Comparison of ENCODE assay signal across 8 cellular contexts in the genomic region with DNA sequence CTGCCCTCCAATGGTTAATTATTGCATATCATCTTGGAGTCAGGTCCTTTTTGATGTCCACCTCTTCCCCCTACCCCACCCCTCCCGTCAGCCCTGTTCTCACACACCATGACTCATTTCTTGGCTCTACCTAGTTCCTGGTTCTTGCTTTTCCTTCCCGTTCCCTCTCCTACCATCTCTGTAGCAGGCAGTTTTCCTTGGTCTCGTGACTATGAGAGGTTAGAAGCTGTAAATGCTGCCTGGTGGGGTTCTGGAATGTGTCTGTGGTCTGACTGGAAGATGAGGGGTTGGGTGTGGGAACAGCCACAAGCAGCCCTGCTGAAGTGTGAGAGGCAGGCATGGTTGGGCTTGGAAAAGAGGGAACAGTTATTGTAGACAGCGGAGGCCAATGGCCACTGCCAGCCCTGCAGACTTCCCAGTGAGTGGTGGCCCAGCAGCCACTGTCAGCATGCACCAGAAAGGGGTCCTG. TPM values are rescaled to one million over a fixed set of nuclear protein-coding genes. Genes with fewer than 3 reads are reported as not detected.
DNase-seq lines count a peak whose midpoint lies in the region; ATAC-seq and TF ChIP-seq lines count a peak whose summit lies in the region.

No MANE protein-coding gene starts in this region.

- POLR2A ChIA-PET in HCT116 (lab: Charles Lee): interaction anchor here (1.3 to 2.2 kb wide), 5 partner anchors 27 to 113 kb away, joined by 3 to 9 read pairs (median 4); partner anchors contain the start of gene IRF1
- POLR2A ChIA-PET in activated CD4-positive, alpha-beta memory T cell treated with anti-CD3 and anti-CD28 coated beads for 36 hours (lab: Charles Lee): interaction anchor here (1.8 to 3.0 kb wide), 2 partner anchors 103 to 112 kb away, joined by 4 to 10 read pairs; partner anchors contain the start of gene IRF1
- POLR2A ChIA-PET in CD4-positive, alpha-beta memory T cell (lab: Charles Lee; ENCODE audit: partially characterized antibody): interaction anchor here (1.1 to 8.6 kb wide), 8 partner anchors 8 to 111 kb away, joined by 3 to 151 read pairs (median 9); partner anchors contain the start of gene IRF1

- DNase-seq in HCT116 (ENCODE audit: low read depth, low spot score) (peak; percentile 81), SW480 (ENCODE audit: low spot score) (peak; percentile 96), fibroblast of peridontal ligament (ENCODE audit: extremely low read depth) (peak; percentile 99), pons (ENCODE audit: low spot score) (peak; percentile 69), NCI-H187 treated with DMSO at 0.1 percent for 48 hours (lab: John Stamatoyannopoulos, UW) (no peak)
- DNase-seq in activated CD4-positive, alpha-beta memory T cell treated with anti-CD3 and anti-CD28 coated beads for 36 hours: no peak
- DNase-seq in CD4-positive, alpha-beta memory T cell: no peak

- H3K27ac ChIP-seq in HCT116 (ENCODE audit: low read depth, low read length): peak overlapping the region; percentile 80
- H3K27ac ChIP-seq in CD4-positive, alpha-beta memory T cell (ENCODE audit: low read depth, low read length): no peak overlapping the region

- TF ChIP-seq POLR2A in HCT116 (IDR thresholded peaks at IDR 0.05; ENCODE audit: borderline replicate concordance, extremely low read depth, insufficient read depth, insufficient read length): no peak

- ATAC-seq in HCT116: peak; percentile 51
- ATAC-seq in HG03095 (IDR thresholded peaks at IDR 0.05; ENCODE audit: unreplicated experiment): no peak

- no peak overlapping the region for H2AFZ ChIP-seq in HCT116 (ENCODE audit: low read depth, low read length, poor library complexity, severe bottlenecking)

- no peaks in the 10 kb centered on the region for H3K27me3 ChIP-seq in HCT116 (ENCODE audit: insufficient read depth, low read length)
- H3K27me3 ChIP-seq in CD4-positive, alpha-beta memory T cell (ENCODE audit: insufficient read depth, low read length): no peaks in the 10 kb centered on the region

- CTCF ChIA-PET in HCT116 (lab: Charles Lee): interaction anchor here (0.6 to 3.9 kb wide), 12 partner anchors 12 to 1213 kb away, joined by 3 to 37 read pairs (median 5); no protein-coding TSS in a partner anchor
- CTCF ChIA-PET in activated CD4-positive, alpha-beta memory T cell treated with anti-CD3 and anti-CD28 coated beads for 36 hours (lab: Charles Lee): interaction anchor here (1.1 to 21.8 kb wide), 16 partner anchors 8 to 433 kb away, joined by 3 to 461 read pairs (median 10); partner anchors contain the start of gene SLC22A5
- CTCF ChIA-PET in CD4-positive, alpha-beta memory T cell (lab: Charles Lee; ENCODE audit: partially characterized antibody): interaction anchor here (1.1 to 16.9 kb wide), 10 partner anchors 9 to 432 kb away, joined by 3 to 543 read pairs (median 16); partner anchors contain the start of gene IRF1

- H3K36me3 ChIP-seq in HCT116 (ENCODE audit: control insufficient read depth in 1 of 2, insufficient read depth in 2 of 2, low read length in 2 of 2): no peaks in the 10 kb centered on the region
- no peaks in the 10 kb centered on the region for H3K36me3 ChIP-seq in CD4-positive, alpha-beta memory T cell (ENCODE audit: insufficient read depth, low read length)

- intact Hi-C loops in HCT116 (cut with micrococcal nuclease): loop anchor here (1.0 to 10.0 kb wide), 5 partner anchors 23 to 857 kb away; no protein-coding TSS in a partner anchor
- intact Hi-C loops in activated CD4-positive, alpha-beta memory T cell treated with anti-CD3 and anti-CD28 coated beads for 36 hours (cut with micrococcal nuclease): loop anchor here (2.0 to 5.0 kb wide), 3 partner anchors 69 to 350 kb away; partner anchors contain the start of gene KIF3A
- intact Hi-C loops in CD4-positive, alpha-beta memory T cell (cut with micrococcal nuclease): loop anchor here (2.0 to 10.0 kb wide), 3 partner anchors 31 to 323 kb away; partner anchors contain the start of gene IL3

- H4K20me1 ChIP-seq in HCT116 (ENCODE audit: insufficient read depth): no peaks in the 10 kb centered on the region

- H3K4me3 ChIP-seq in HCT116 (replicated peaks in 1 of 2; ENCODE audit: low read depth in 1 of 2, low read length in 2 of 2): peak overlapping the region; percentile 26 to 42
- no peak overlapping the region for H3K4me3 ChIP-seq in CD4-positive, alpha-beta memory T cell (ENCODE audit: low read length in 2 of 2)

- H3K9me2 ChIP-seq in HCT116 (ENCODE audit: insufficient read depth): no peaks in the 10 kb centered on the region

- H3K9me3 ChIP-seq in HCT116 (ENCODE audit: control insufficient read depth in 1 of 2, insufficient read depth in 1 of 2, low read depth in 1 of 2, low read length in 2 of 2): no peaks in the 10 kb centered on the region
- no peaks in the 10 kb centered on the region for H3K9me3 ChIP-seq in CD4-positive, alpha-beta memory T cell (ENCODE audit: control insufficient read depth in 1 of 2, low read length in 2 of 2)

- RAD21 ChIA-PET in HCT116 (lab: Charles Lee; ENCODE audit: low non-redundant PET in 1 of 2, low total read pairs in 2 of 2, uncharacterized antibody in 2 of 2, unreplicated experiment in 2 of 2): interaction anchor here (0.7 to 3.0 kb wide), 9 partner anchors 27 to 117 kb away, joined by 3 to 13 read pairs (median 6); partner anchors contain the start of gene IRF1 (in 1 of the 2)

- H3K4me1 ChIP-seq in HCT116 (ENCODE audit: control insufficient read depth in 1 of 2, insufficient read depth in 2 of 2, low read length in 2 of 2): peaks cover 44 to 61% of the 10 kb centered on the region in 2 experiments
- H3K4me1 ChIP-seq in CD4-positive, alpha-beta memory T cell (ENCODE audit: insufficient read depth, low read length): peaks cover 24% of the 10 kb centered on the region

- no peaks in the 10 kb centered on the region for H3K36me3 Mint-ChIP-seq in activated CD4-positive, alpha-beta memory T cell treated with anti-CD3 and anti-CD28 coated beads for 36 hours
- peaks cover 0 to 1% of the 10 kb centered on the region in 2 donors for H3K36me3 Mint-ChIP-seq in CD4-positive, alpha-beta memory T cell

- H3K9ac ChIP-seq in HCT116 (ENCODE audit: low read length): peak overlapping the region; percentile 61

- peak overlapping the region; percentile 73 for H3K4me2 ChIP-seq in HCT116 (ENCODE audit: low read length)

- H3K4me1 Mint-ChIP-seq in activated CD4-positive, alpha-beta memory T cell treated with anti-CD3 and anti-CD28 coated beads for 36 hours (ENCODE audit: low read depth): peaks cover 52% of the 10 kb centered on the region
- peaks cover 22 to 62% (median 40%) of the 10 kb centered on the region in 4 donors for H3K4me1 Mint-ChIP-seq in CD4-positive, alpha-beta memory T cell

- no peak for TF ChIP-seq RAD21 in HCT116 (IDR thresholded peaks at IDR 0.05; ENCODE audit: low read depth)

- no peak overlapping the region for H3K4me3 Mint-ChIP-seq in activated CD4-positive, alpha-beta memory T cell treated with anti-CD3 and anti-CD28 coated beads for 36 hours
- no peak overlapping the region for H3K4me3 Mint-ChIP-seq in CD4-positive, alpha-beta memory T cell

- no peak for TF ChIP-seq CTCF in HCT116 (IDR thresholded peaks at IDR 0.05 in 2 of 3, conservative IDR thresholded peaks at IDR 0.05 in 1 of 3; ENCODE audit: borderline replicate concordance in 1 of 3, insufficient read depth in 1 of 3, low read depth in 2 of 3, low read length in 2 of 3)

- no TSS peak for BruUV-seq in HCT116 (replicated peaks; lab: Mats Ljungman, UMichigan)

- no peak overlapping the region for H3K27ac Mint-ChIP-seq in activated CD4-positive, alpha-beta memory T cell treated with anti-CD3 and anti-CD28 coated beads for 36 hours
- H3K27ac Mint-ChIP-seq in CD4-positive, alpha-beta memory T cell: peak overlapping the region in 3 of 7 donors; percentile 22 to 56 (median 43)

- no peaks in the 10 kb centered on the region for H3K27me3 Mint-ChIP-seq in activated CD4-positive, alpha-beta memory T cell treated with anti-CD3 and anti-CD28 coated beads for 36 hours
- no peaks in the 10 kb centered on the region for H3K27me3 Mint-ChIP-seq in CD4-positive, alpha-beta memory T cell

- no peaks in the 10 kb centered on the region for H3K79me2 ChIP-seq in HCT116 (ENCODE audit: insufficient read depth, low read length)

- no peaks in the 10 kb centered on the region for H3K9me3 Mint-ChIP-seq in activated CD4-positive, alpha-beta memory T cell treated with anti-CD3 and anti-CD28 coated beads for 36 hours
- no peaks in the 10 kb centered on the region for H3K9me3 Mint-ChIP-seq in CD4-positive, alpha-beta memory T cell

TF ChIP-seq in HCT116, 20 proteins besides CTCF, POLR2A, EP300 and RAD21:
- TF ChIP-seq EZH2 (IDR thresholded peaks at IDR 0.05) (no peak), YY1 (IDR thresholded peaks at IDR 0.05; ENCODE audit: extremely low read depth, insufficient replicate concordance, low read depth, low read length) (peak; percentile 59), SP1 (IDR thresholded peaks at IDR 0.05; ENCODE audit: low read depth) (no peak), TCF7L2 (IDR thresholded peaks at IDR 0.05; ENCODE audit: borderline replicate concordance, extremely low read depth, insufficient read depth, insufficient read length) (peak; percentile 91), POLR2AphosphoS5 (IDR thresholded peaks at IDR 0.05; ENCODE audit: low read depth, low read length) (peak; percentile 71)

RNA-seq across cellular contexts. Expression of gene SLC22A5, which starts 18.2 kb away (rescaled TPM):
- total RNA-seq in HCT116 (2021; ENCODE audit: unreplicated experiment): 9.9 TPM
- 6.8 and 9.1 TPM in 2 replicates for polyA plus RNA-seq in HCT116 (2012)
- 1 to 10 TPM; 2.8 to 3.6 TPM for total RNA-seq in activated CD4-positive, alpha-beta memory T cell treated with anti-CD3 and anti-CD28 coated beads for 36 hours
- total RNA-seq in CD4-positive, alpha-beta memory T cell: 1 to 10 TPM; 8.9 to 10.0 TPM
- polyA plus RNA-seq in CD4-positive, alpha-beta memory T cell: 1 to 10 TPM; 1.9 to 2.9 TPM

Comparison
In these comparisons a context has a peak if more than half of its experiments do, and no peak if none do; other contexts are left out.
1. DNase-seq: peak in HCT116 (single experiment), SW480 (single experiment), fibroblast of peridontal ligament (single experiment) and pons (single experiment); none in activated CD4-positive, alpha-beta memory T cell treated with anti-CD3 and anti-CD28 coated beads for 36 hours (single experiment), CD4-positive, alpha-beta memory T cell (0 of 5) and NCI-H187 treated with DMSO at 0.1 percent for 48 hours (single experiment).
2. H3K4me3 ChIP-seq: peak in HCT116 (2 of 2); none in CD4-positive, alpha-beta memory T cell (0 of 2).